12 cellular contexts compared by ENCODE assay signal in the genomic region with DNA sequence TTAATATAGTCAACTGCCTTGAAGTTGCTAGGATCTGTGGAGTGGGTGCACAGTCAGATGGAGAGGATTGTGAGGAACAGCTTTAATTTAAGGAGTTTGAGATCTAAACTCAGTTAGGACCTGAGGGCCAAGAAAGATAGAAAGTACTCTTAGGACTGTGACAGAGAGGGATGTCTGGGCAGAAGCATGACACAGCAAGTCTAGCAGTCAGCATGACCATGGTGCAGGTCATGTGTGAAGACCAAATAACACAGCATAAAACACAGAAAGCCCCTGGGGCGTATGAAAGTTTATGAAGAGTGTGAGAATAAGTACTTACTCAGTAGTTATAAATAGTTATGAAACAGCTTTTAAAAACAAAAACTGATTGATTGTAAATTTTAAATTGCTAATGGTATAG.
DNase-seq lines count a peak whose midpoint lies in the region; ATAC-seq, FAIRE-seq and TF ChIP-seq lines count a peak whose summit lies in the region.
"Had no signal": no experiment of that assay in that cellular context is flagged by ENCODE, and none has a peak within 500 bp of the region (broad histone marks: within the 10 kb centered on the region; RNA-seq: fewer than 3 reads in every experiment).

No MANE protein-coding gene starts in this region.

- ATAC-seq in HG02610 (IDR thresholded peaks at IDR 0.05; ENCODE audit: unreplicated experiment) (peak; percentile 98), HG03558 (IDR thresholded peaks at IDR 0.05; ENCODE audit: extremely low read depth, unreplicated experiment) (peak; percentile 85)
- no peak for ATAC-seq in stimulated activated effector memory CD8-positive, alpha-beta T cell treated with anti-CD3 and anti-CD28 coated beads, Interleukin-12 subunit alpha, Interleukin-12 subunit beta, amount 100 ng/mL, for 72 hours

- CTCF ChIA-PET in MCF 10A (lab: Yijun Ruan, JAX) = interaction anchor here (0.6 to 1.0 kb wide), 3 partner anchors 47 to 327 kb away, joined by 4 read pairs; no protein-coding TSS in a partner anchor

- peaks cover 3% of the 10 kb centered on the region for H4K20me1 ChIP-seq in osteoblast (ENCODE audit: insufficient read depth, low read length)

- no peaks in the 10 kb centered on the region for H3K4me1 ChIP-seq in breast epithelium
- peaks cover 2% of the 10 kb centered on the region for H3K4me1 ChIP-seq in osteoblast (ENCODE audit: insufficient read depth, low read length)
- H3K4me1 ChIP-seq: right atrium auricular region had no signal

- no peak overlapping the region for H3K4me3 Mint-ChIP-seq in MCF 10A (ENCODE audit: unreplicated experiment)
- no peak overlapping the region for H3K4me3 Mint-ChIP-seq in stimulated activated effector memory CD8-positive, alpha-beta T cell treated with anti-CD3 and anti-CD28 coated beads, Interleukin-12 subunit alpha, Interleukin-12 subunit beta, amount 100 ng/mL, for 72 hours

- H3K27ac ChIP-seq in breast epithelium (no peak overlapping the region), osteoblast (ENCODE audit: low read depth, low read length) (no peak overlapping the region)
- H3K27ac ChIP-seq: right atrium auricular region had no signal

- no peak overlapping the region for H3K4me3 ChIP-seq in breast epithelium
- H3K4me3 ChIP-seq in osteoblast (ENCODE audit: insufficient read depth, low read length) = no peak overlapping the region
- H3K4me3 ChIP-seq: lung, right atrium auricular region had no signal

- H3K9me3 ChIP-seq in breast epithelium (no peaks in the 10 kb centered on the region), osteoblast (ENCODE audit: low read depth, low read length) (no peaks in the 10 kb centered on the region)
- H3K9me3 ChIP-seq: right atrium auricular region had no signal

- peak; percentile 16 for DNase-seq in MCF 10A (ENCODE audit: unreplicated experiment)
- no peak for DNase-seq in breast epithelium (ENCODE audit: low spot score in 2 of 2)
- DNase-seq in C1 segment of cervical spinal cord (lab: John Stamatoyannopoulos, UW) = no peak
- no peak for DNase-seq in stimulated activated effector memory CD8-positive, alpha-beta T cell treated with anti-CD3 and anti-CD28 coated beads, Interleukin-12 subunit alpha, Interleukin-12 subunit beta, amount 100 ng/mL, for 72 hours (ENCODE audit: low spot score in 2 of 2)
- DNase-seq in osteoblast (ENCODE audit: insufficient read length, low spot score, missing footprints) = no peak
- no peak for DNase-seq in RCC 7860 (ENCODE audit: low spot score)
- DNase-seq: GDM1 had no signal

- peaks cover 10% of the 10 kb centered on the region for H3K36me3 Mint-ChIP-seq in MCF 10A (ENCODE audit: insufficient read depth, unreplicated experiment)
- peaks cover 39% of the 10 kb centered on the region for H3K36me3 Mint-ChIP-seq in stimulated activated effector memory CD8-positive, alpha-beta T cell treated with anti-CD3 and anti-CD28 coated beads, Interleukin-12 subunit alpha, Interleukin-12 subunit beta, amount 100 ng/mL, for 72 hours

- FAIRE-seq in RCC 7860 (lab: Jason Lieb, UNC) = no peak
- FAIRE-seq: HTR-8/SVneo had no signal

- no peak overlapping the region for H2AFZ ChIP-seq in osteoblast (ENCODE audit: low read length)

- no peaks in the 10 kb centered on the region for H3K9me3 Mint-ChIP-seq in MCF 10A (ENCODE audit: unreplicated experiment)
- H3K9me3 Mint-ChIP-seq in stimulated activated effector memory CD8-positive, alpha-beta T cell treated with anti-CD3 and anti-CD28 coated beads, Interleukin-12 subunit alpha, Interleukin-12 subunit beta, amount 100 ng/mL, for 72 hours = no peaks in the 10 kb centered on the region

- H3K27me3 ChIP-seq in breast epithelium = no peaks in the 10 kb centered on the region
- no peaks in the 10 kb centered on the region for H3K27me3 ChIP-seq in osteoblast (ENCODE audit: insufficient read depth, low read length)
- H3K27me3 ChIP-seq: right atrium auricular region had no signal

- H3K79me2 ChIP-seq in osteoblast (ENCODE audit: insufficient read depth, low read length) = peaks cover 24% of the 10 kb centered on the region

- no peak overlapping the region for H3K4me2 ChIP-seq in osteoblast (ENCODE audit: insufficient read depth, low read length)

- peaks cover 4% of the 10 kb centered on the region for H3K4me1 Mint-ChIP-seq in MCF 10A (ENCODE audit: insufficient read depth, unreplicated experiment)
- H3K4me1 Mint-ChIP-seq in stimulated activated effector memory CD8-positive, alpha-beta T cell treated with anti-CD3 and anti-CD28 coated beads, Interleukin-12 subunit alpha, Interleukin-12 subunit beta, amount 100 ng/mL, for 72 hours = no peaks in the 10 kb centered on the region

- TF ChIP-seq POLR2A in breast epithelium (IDR thresholded peaks at IDR 0.05) = no peak

- TF ChIP-seq CTCF in MCF 10A (IDR thresholded peaks at IDR 0.05; ENCODE audit: unreplicated experiment) (no peak), breast epithelium (IDR thresholded peaks at IDR 0.05) (no peak), osteoblast (IDR thresholded peaks at IDR 0.05; ENCODE audit: extremely low read depth, low read depth, low read length) (no peak)

- H3K27me3 Mint-ChIP-seq in MCF 10A (ENCODE audit: insufficient read depth, unreplicated experiment) = no peaks in the 10 kb centered on the region

- intact Hi-C loops in MCF 10A (cut with micrococcal nuclease) (no loop called here), breast epithelium (cut with DNase I; ENCODE audit: low total_unique reads) (no loop called here)

- BruUV-seq in MCF 10A (replicated peaks; lab: Mats Ljungman, UMichigan) = no TSS peak

- H3K36me3 ChIP-seq in breast epithelium (no peaks in the 10 kb centered on the region), osteoblast (ENCODE audit: insufficient read depth, low read length) (peaks cover 87% of the 10 kb centered on the region)

- POLR2A ChIA-PET in MCF 10A (lab: Yijun Ruan, JAX) = no interaction called here

- peak overlapping the region; percentile 68 for H3K27ac Mint-ChIP-seq in MCF 10A (ENCODE audit: low read depth, unreplicated experiment)
- no peak overlapping the region for H3K27ac Mint-ChIP-seq in stimulated activated effector memory CD8-positive, alpha-beta T cell treated with anti-CD3 and anti-CD28 coated beads, Interleukin-12 subunit alpha, Interleukin-12 subunit beta, amount 100 ng/mL, for 72 hours
